In the genomic region with DNA sequence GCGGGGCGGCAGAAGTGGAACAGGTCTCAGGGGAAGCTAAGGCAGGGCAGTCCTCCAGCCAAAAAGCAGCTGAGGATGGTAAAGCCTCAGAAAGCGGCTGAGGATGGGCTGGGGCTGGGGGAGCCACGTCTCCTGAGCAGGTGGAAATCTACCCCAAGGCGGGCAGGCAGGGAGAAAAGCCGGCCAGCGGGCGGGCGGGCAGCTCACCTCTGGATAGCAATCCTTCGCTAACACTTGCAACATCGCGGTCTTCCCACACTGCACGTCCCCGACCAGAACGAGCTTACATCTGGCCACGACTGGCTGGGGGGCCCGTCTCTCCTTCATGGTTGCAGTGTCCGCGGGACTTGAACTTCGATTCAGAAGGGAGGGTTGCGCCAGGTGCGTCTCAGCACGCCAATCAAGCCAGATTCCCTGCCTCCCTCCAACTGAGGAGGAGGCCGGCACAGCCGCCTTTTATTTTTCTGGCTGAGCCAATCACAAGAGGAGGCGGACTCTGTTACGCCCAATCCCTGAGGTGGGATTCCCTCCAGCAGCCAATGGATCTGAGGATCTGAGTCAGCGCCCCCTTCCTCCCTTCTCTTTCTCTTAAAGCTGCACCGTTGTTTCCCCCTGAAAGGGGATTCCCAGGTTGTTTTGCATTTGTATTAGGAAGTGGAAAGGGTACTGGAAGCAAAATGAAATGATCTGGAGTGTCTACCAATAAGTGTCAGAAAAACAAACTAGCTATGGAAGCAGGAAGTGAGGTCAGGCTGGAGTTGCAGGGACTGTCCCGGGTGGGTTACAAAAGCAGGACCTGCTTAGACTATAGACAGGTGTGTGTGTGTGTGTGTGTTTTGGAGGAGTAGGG, we compare ENCODE assay signal across 1 cellular context.
TF ChIP-seq lines count a peak whose summit lies in the region.

A gene (minus strand): TSS at position 430 of the 850 bp plus-strand sequence. CDS start 103 bp downstream, at position 327.

TF ChIP-seq in HepG2, 621 proteins besides CTCF, POLR2A, EP300 and RAD21 (continued from another document and continues in another):
- TF ChIP-seq ZNF180 (CRISPR knock-in tag; IDR thresholded peaks at IDR 0.05; ENCODE audit: borderline replicate concordance, low read depth) (0 out of 2 replicates have a peak, but pooled peaks have one; percentile 34), ETV6 (CRISPR knock-in tag; conservative IDR thresholded peaks at IDR 0.05) (no peak), ZNF598 (CRISPR knock-in tag; IDR thresholded peaks at IDR 0.05; ENCODE audit: borderline replicate concordance) (no peak), SAP130 (CRISPR knock-in tag; IDR thresholded peaks at IDR 0.05; ENCODE audit: low read depth) (peak; percentile 84), ZNF615 (CRISPR knock-in tag; IDR thresholded peaks at IDR 0.05; ENCODE audit: borderline replicate concordance) (no peak), ZNF460 (CRISPR knock-in tag; IDR thresholded peaks at IDR 0.05; ENCODE audit: borderline replicate concordance) (no peak), KLF16 (CRISPR knock-in tag; IDR thresholded peaks at IDR 0.05) (no peak; a peak in 1 of 4 replicates), KAT2B (IDR thresholded peaks at IDR 0.05; ENCODE audit: borderline replicate concordance, low read depth, low read length) (no peak), ZBTB7B (CRISPR knock-in tag; IDR thresholded peaks at IDR 0.05) (peak; percentile 43; the same call in 1 of the 2 replicates), MAFF (IDR thresholded peaks at IDR 0.05; ENCODE audit: low read depth, low read length) (peak; percentile 61), ZNF737 (CRISPR knock-in tag; IDR thresholded peaks at IDR 0.05; ENCODE audit: borderline replicate concordance) (no peak), ZSCAN21 (CRISPR knock-in tag; IDR thresholded peaks at IDR 0.05; ENCODE audit: borderline replicate concordance) (peak; percentile 75), KAT7 (CRISPR knock-in tag; IDR thresholded peaks at IDR 0.05; ENCODE audit: borderline replicate concordance) (no peak), ZBTB8A (CRISPR knock-in tag; IDR thresholded peaks at IDR 0.05; ENCODE audit: borderline replicate concordance, low read depth) (no peak), TCF7 (IDR thresholded peaks at IDR 0.05; ENCODE audit: low read depth) (no peak)
- TF ChIP-seq, protein P1, sequence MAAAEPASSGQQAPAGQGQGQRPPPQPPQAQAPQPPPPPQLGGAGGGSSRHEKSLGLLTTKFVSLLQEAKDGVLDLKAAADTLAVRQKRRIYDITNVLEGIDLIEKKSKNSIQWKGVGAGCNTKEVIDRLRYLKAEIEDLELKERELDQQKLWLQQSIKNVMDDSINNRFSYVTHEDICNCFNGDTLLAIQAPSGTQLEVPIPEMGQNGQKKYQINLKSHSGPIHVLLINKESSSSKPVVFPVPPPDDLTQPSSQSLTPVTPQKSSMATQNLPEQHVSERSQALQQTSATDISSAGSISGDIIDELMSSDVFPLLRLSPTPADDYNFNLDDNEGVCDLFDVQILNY (CRISPR knock-in tag; conservative IDR thresholded peaks at IDR 0.05): no peak
- TF ChIP-seq, protein P2, sequence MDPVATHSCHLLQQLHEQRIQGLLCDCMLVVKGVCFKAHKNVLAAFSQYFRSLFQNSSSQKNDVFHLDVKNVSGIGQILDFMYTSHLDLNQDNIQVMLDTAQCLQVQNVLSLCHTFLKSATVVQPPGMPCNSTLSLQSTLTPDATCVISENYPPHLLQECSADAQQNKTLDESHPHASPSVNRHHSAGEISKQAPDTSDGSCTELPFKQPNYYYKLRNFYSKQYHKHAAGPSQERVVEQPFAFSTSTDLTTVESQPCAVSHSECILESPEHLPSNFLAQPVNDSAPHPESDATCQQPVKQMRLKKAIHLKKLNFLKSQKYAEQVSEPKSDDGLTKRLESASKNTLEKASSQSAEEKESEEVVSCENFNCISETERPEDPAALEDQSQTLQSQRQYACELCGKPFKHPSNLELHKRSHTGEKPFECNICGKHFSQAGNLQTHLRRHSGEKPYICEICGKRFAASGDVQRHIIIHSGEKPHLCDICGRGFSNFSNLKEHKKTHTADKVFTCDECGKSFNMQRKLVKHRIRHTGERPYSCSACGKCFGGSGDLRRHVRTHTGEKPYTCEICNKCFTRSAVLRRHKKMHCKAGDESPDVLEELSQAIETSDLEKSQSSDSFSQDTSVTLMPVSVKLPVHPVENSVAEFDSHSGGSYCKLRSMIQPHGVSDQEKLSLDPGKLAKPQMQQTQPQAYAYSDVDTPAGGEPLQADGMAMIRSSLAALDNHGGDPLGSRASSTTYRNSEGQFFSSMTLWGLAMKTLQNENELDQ (CRISPR knock-in tag; IDR thresholded peaks at IDR 0.05; ENCODE audit: borderline replicate concordance): no peak
- TF ChIP-seq, protein P3, sequence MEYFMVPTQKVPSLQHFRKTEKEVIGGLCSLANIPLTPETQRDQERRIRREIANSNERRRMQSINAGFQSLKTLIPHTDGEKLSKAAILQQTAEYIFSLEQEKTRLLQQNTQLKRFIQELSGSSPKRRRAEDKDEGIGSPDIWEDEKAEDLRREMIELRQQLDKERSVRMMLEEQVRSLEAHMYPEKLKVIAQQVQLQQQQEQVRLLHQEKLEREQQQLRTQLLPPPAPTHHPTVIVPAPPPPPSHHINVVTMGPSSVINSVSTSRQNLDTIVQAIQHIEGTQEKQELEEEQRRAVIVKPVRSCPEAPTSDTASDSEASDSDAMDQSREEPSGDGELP (IDR thresholded peaks at IDR 0.05; ENCODE audit: borderline replicate concordance, low read depth): no peak
- TF ChIP-seq, protein P4, sequence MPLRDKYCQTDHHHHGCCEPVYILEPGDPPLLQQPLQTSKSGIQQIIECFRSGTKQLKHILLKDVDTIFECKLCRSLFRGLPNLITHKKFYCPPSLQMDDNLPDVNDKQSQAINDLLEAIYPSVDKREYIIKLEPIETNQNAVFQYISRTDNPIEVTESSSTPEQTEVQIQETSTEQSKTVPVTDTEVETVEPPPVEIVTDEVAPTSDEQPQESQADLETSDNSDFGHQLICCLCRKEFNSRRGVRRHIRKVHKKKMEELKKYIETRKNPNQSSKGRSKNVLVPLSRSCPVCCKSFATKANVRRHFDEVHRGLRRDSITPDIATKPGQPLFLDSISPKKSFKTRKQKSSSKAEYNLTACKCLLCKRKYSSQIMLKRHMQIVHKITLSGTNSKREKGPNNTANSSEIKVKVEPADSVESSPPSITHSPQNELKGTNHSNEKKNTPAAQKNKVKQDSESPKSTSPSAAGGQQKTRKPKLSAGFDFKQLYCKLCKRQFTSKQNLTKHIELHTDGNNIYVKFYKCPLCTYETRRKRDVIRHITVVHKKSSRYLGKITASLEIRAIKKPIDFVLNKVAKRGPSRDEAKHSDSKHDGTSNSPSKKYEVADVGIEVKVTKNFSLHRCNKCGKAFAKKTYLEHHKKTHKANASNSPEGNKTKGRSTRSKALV (CRISPR knock-in tag; IDR thresholded peaks at IDR 0.05): 0 out of 2 replicates have a peak, but pooled peaks have one; percentile 55
- TF ChIP-seq, protein P5, sequence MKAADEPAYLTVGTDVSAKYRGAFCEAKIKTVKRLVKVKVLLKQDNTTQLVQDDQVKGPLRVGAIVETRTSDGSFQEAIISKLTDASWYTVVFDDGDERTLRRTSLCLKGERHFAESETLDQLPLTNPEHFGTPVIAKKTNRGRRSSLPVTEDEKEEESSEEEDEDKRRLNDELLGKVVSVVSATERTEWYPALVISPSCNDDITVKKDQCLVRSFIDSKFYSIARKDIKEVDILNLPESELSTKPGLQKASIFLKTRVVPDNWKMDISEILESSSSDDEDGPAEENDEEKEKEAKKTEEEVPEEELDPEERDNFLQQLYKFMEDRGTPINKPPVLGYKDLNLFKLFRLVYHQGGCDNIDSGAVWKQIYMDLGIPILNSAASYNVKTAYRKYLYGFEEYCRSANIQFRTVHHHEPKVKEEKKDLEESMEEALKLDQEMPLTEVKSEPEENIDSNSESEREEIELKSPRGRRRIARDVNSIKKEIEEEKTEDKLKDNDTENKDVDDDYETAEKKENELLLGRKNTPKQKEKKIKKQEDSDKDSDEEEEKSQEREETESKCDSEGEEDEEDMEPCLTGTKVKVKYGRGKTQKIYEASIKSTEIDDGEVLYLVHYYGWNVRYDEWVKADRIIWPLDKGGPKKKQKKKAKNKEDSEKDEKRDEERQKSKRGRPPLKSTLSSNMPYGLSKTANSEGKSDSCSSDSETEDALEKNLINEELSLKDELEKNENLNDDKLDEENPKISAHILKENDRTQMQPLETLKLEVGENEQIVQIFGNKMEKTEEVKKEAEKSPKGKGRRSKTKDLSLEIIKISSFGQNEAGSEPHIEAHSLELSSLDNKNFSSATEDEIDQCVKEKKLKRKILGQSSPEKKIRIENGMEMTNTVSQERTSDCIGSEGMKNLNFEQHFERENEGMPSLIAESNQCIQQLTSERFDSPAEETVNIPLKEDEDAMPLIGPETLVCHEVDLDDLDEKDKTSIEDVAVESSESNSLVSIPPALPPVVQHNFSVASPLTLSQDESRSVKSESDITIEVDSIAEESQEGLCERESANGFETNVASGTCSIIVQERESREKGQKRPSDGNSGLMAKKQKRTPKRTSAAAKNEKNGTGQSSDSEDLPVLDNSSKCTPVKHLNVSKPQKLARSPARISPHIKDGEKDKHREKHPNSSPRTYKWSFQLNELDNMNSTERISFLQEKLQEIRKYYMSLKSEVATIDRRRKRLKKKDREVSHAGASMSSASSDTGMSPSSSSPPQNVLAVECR (CRISPR knock-in tag; IDR thresholded peaks at IDR 0.05; ENCODE audit: borderline replicate concordance): peak; percentile 73; the same call in 1 of the 2 replicates
- TF ChIP-seq, protein P6, sequence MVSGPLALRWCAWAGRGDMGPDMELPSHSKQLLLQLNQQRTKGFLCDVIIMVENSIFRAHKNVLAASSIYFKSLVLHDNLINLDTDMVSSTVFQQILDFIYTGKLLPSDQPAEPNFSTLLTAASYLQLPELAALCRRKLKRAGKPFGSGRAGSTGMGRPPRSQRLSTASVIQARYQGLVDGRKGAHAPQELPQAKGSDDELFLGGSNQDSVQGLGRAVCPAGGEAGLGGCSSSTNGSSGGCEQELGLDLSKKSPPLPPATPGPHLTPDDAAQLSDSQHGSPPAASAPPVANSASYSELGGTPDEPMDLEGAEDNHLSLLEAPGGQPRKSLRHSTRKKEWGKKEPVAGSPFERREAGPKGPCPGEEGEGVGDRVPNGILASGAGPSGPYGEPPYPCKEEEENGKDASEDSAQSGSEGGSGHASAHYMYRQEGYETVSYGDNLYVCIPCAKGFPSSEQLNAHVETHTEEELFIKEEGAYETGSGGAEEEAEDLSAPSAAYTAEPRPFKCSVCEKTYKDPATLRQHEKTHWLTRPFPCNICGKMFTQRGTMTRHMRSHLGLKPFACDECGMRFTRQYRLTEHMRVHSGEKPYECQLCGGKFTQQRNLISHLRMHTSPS (CRISPR knock-in tag; IDR thresholded peaks at IDR 0.05; ENCODE audit: low read depth): no peak
- TF ChIP-seq, protein P7, sequence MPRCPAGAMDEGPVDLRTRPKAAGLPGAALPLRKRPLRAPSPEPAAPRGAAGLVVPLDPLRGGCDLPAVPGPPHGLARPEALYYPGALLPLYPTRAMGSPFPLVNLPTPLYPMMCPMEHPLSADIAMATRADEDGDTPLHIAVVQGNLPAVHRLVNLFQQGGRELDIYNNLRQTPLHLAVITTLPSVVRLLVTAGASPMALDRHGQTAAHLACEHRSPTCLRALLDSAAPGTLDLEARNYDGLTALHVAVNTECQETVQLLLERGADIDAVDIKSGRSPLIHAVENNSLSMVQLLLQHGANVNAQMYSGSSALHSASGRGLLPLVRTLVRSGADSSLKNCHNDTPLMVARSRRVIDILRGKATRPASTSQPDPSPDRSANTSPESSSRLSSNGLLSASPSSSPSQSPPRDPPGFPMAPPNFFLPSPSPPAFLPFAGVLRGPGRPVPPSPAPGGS (CRISPR knock-in tag; IDR thresholded peaks at IDR 0.05): peak; percentile 26; the same call in 1 of the 2 replicates
- TF ChIP-seq, protein P8, sequence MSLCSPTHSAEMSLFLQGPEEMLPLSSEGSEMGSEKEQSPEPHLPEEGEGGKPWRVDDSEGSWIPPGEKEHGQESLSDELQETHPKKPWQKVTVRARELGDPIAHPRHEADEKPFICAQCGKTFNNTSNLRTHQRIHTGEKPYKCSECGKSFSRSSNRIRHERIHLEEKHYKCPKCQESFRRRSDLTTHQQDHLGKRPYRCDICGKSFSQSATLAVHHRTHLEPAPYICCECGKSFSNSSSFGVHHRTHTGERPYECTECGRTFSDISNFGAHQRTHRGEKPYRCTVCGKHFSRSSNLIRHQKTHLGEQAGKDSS (CRISPR knock-in tag; IDR thresholded peaks at IDR 0.05; ENCODE audit: borderline replicate concordance, low read depth): peak; percentile 57; the same call in 1 of the 2 replicates
- TF ChIP-seq, protein P9, sequence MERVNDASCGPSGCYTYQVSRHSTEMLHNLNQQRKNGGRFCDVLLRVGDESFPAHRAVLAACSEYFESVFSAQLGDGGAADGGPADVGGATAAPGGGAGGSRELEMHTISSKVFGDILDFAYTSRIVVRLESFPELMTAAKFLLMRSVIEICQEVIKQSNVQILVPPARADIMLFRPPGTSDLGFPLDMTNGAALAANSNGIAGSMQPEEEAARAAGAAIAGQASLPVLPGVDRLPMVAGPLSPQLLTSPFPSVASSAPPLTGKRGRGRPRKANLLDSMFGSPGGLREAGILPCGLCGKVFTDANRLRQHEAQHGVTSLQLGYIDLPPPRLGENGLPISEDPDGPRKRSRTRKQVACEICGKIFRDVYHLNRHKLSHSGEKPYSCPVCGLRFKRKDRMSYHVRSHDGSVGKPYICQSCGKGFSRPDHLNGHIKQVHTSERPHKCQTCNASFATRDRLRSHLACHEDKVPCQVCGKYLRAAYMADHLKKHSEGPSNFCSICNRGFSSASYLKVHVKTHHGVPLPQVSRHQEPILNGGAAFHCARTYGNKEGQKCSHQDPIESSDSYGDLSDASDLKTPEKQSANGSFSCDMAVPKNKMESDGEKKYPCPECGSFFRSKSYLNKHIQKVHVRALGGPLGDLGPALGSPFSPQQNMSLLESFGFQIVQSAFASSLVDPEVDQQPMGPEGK (CRISPR knock-in tag; IDR thresholded peaks at IDR 0.05): peak; percentile 12; the same call in 1 of the 2 replicates
- TF ChIP-seq, protein P10, sequence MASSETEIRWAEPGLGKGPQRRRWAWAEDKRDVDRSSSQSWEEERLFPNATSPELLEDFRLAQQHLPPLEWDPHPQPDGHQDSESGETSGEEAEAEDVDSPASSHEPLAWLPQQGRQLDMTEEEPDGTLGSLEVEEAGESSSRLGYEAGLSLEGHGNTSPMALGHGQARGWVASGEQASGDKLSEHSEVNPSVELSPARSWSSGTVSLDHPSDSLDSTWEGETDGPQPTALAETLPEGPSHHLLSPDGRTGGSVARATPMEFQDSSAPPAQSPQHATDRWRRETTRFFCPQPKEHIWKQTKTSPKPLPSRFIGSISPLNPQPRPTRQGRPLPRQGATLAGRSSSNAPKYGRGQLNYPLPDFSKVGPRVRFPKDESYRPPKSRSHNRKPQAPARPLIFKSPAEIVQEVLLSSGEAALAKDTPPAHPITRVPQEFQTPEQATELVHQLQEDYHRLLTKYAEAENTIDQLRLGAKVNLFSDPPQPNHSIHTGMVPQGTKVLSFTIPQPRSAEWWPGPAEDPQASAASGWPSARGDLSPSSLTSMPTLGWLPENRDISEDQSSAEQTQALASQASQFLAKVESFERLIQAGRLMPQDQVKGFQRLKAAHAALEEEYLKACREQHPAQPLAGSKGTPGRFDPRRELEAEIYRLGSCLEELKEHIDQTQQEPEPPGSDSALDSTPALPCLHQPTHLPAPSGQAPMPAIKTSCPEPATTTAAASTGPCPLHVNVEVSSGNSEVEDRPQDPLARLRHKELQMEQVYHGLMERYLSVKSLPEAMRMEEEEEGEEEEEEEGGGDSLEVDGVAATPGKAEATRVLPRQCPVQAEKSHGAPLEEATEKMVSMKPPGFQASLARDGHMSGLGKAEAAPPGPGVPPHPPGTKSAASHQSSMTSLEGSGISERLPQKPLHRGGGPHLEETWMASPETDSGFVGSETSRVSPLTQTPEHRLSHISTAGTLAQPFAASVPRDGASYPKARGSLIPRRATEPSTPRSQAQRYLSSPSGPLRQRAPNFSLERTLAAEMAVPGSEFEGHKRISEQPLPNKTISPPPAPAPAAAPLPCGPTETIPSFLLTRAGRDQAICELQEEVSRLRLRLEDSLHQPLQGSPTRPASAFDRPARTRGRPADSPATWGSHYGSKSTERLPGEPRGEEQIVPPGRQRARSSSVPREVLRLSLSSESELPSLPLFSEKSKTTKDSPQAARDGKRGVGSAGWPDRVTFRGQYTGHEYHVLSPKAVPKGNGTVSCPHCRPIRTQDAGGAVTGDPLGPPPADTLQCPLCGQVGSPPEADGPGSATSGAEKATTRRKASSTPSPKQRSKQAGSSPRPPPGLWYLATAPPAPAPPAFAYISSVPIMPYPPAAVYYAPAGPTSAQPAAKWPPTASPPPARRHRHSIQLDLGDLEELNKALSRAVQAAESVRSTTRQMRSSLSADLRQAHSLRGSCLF (CRISPR knock-in tag; IDR thresholded peaks at IDR 0.05; ENCODE audit: borderline replicate concordance): no peak
